In the genomic region with DNA sequence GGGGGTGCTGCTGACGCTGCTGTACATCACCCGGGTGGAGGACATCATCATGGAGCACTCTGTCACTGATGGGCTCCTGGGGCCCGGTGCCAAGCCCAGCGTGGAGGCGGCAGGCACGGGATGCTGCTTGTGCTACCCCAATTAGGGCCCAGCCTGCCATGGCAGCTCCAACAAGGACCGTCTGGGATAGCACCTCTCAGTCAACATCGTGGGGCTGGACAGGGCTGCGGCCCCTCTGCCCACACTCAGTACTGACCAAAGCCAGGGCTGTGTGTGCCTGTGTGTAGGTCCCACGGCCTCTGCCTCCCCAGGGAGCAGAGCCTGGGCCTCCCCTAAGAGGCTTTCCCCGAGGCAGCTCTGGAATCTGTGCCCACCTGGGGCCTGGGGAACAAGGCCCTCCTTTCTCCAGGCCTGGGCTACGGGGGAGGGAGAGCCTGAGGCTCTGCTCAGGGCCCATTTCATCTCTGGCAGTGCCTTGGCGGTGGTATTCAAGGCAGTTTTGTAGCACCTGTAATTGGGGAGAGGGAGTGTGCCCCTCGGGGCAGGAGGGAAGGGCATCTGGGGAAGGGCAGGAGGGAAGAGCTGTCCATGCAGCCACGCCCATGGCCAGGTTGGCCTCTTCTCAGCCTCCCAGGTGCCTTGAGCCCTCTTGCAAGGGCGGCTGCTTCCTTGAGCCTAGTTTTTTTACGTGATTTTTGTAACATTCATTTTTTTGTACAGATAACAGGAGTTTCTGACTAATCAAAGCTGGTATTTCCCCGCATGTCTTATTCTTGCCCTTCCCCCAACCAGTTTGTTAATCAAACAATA, we compare ENCODE assay signal across 9 cellular contexts. TPM values are rescaled to one million over a fixed set of nuclear protein-coding genes. Genes with fewer than 3 reads are reported as not detected.
A peak's percentile ranks its signal among the peaks of the same experiment; 100 is the strongest.
DNase-seq lines count a peak whose midpoint lies in the region; ATAC-seq, FAIRE-seq and TF ChIP-seq lines count a peak whose summit lies in the region.
"Had no signal": no experiment of that assay in that cellular context is flagged by ENCODE, and none has a peak within 500 bp of the region (broad histone marks: within the 10 kb centered on the region; RNA-seq: fewer than 3 reads in every experiment).

No MANE protein-coding gene starts in this region.

- no peak for DNase-seq in MCF 10A (ENCODE audit: unreplicated experiment)
- DNase-seq in mammary epithelial cell: no peak
- DNase-seq in bronchial epithelial cell (ENCODE audit: low read depth): peak; percentile 20
- no peak for DNase-seq in mesenchymal stem cell
- DNase-seq in upper lobe of right lung: no peak
- DNase-seq in NCI-H2107 (lab: John Stamatoyannopoulos, UW): no peak
- DNase-seq in BE2C: no peak
- DNase-seq: DMS79 treated with DMSO at 0.1 percent for 48 hours had no signal

- peak overlapping the region; percentile 2 for H2BK15ac ChIP-seq in mesenchymal stem cell (ENCODE audit: low read depth, poor library complexity, severe bottlenecking)

- CTCF ChIA-PET in MCF 10A (lab: Yijun Ruan, JAX) (interaction anchor here (0.6 to 4.8 kb wide), 34 partner anchors 8 to 925 kb away, joined by 3 to 45 read pairs (median 4); no protein-coding TSS in a partner anchor), mammary epithelial cell (lab: Charles Lee; ENCODE audit: low non-redundant PET) (no interaction called here)

- POLR2A ChIA-PET in MCF 10A (lab: Yijun Ruan, JAX): interaction anchor here (0.6 to 0.8 kb wide), 2 partner anchors 130 to 551 kb away, joined by 3 read pairs; a partner anchor contains a TSS

- H3K27me3 Mint-ChIP-seq in MCF 10A (ENCODE audit: insufficient read depth, unreplicated experiment): peaks cover 19% of the 10 kb centered on the region

- H4K20me1 ChIP-seq in mammary epithelial cell (ENCODE audit: insufficient read depth, low read length): no peaks in the 10 kb centered on the region

- peak overlapping the region; percentile 7 for H2BK120ac ChIP-seq in mesenchymal stem cell (ENCODE audit: low read depth, low read length)

- H4K91ac ChIP-seq in mesenchymal stem cell (ENCODE audit: low read length): peak overlapping the region; percentile 65

- H3K9me3 ChIP-seq in mammary epithelial cell (replicated peaks; ENCODE audit: insufficient read depth, low read length) (no peaks in the 10 kb centered on the region), mesenchymal stem cell (ENCODE audit: control insufficient read depth, low read length) (no peaks in the 10 kb centered on the region), upper lobe of right lung (no peaks in the 10 kb centered on the region), BE2C (no peaks in the 10 kb centered on the region)

- H3K4me3 Mint-ChIP-seq in MCF 10A (ENCODE audit: unreplicated experiment): peak overlapping the region; percentile 64

- no peak for TF ChIP-seq CTCF in MCF 10A (IDR thresholded peaks at IDR 0.05; ENCODE audit: unreplicated experiment)
- no peak for TF ChIP-seq CTCF in mammary epithelial cell (conservative IDR thresholded peaks at IDR 0.05 in 1 of 2, IDR thresholded peaks at IDR 0.05 in 1 of 2; ENCODE audit: extremely low read depth in 1 of 2, insufficient read depth in 1 of 2, low read depth in 1 of 2, low read length in 2 of 2)
- TF ChIP-seq CTCF in bronchial epithelial cell (IDR thresholded peaks at IDR 0.05; ENCODE audit: insufficient read depth, low read length, severe bottlenecking): no peak
- TF ChIP-seq CTCF in upper lobe of right lung (IDR thresholded peaks at IDR 0.05): no peak
- no peak for TF ChIP-seq CTCF in BE2C (IDR thresholded peaks at IDR 0.05; ENCODE audit: low read depth, low read length)

- 78% methylated on average over 14 of the region's 18 CpGs for WGBS in mammary epithelial cell (ENCODE audit: low coverage, missing lambda C conversion rate)
- WGBS in mesenchymal stem cell: 82% methylated on average over 15 of the region's 18 CpGs

- BruUV-seq in MCF 10A (replicated peaks; lab: Mats Ljungman, UMichigan): no TSS peak
- no TSS peak for BruUV-seq in mammary epithelial cell (replicated peaks; lab: Mats Ljungman, UMichigan)

- intact Hi-C loops in MCF 10A (cut with micrococcal nuclease) (loop anchor here (1.0 kb wide), 2 partner anchors 80 to 99 kb away; no protein-coding TSS in a partner anchor), mammary epithelial cell (cut with micrococcal nuclease) (loop anchor here (1.0 to 10.0 kb wide), 3 partner anchors 80 to 412 kb away; no protein-coding TSS in a partner anchor), upper lobe of right lung (cut with DNase I) (loop anchor here (5.0 kb wide), 1 partner anchor 80 kb away; no protein-coding TSS in a partner anchor)

- H2AFZ ChIP-seq in mammary epithelial cell (ENCODE audit: low read depth, low read length) (no peak overlapping the region), mesenchymal stem cell (ENCODE audit: low read depth, low read length) (no peak overlapping the region)

- H3K4me2 ChIP-seq in mammary epithelial cell (ENCODE audit: insufficient read depth, low read depth, low read length) (no peak overlapping the region), mesenchymal stem cell (ENCODE audit: low read length, poor library complexity, severe bottlenecking) (no peak overlapping the region)

- H3K4me1 Mint-ChIP-seq in MCF 10A (ENCODE audit: insufficient read depth, unreplicated experiment): peaks cover 7% of the 10 kb centered on the region

- no peak overlapping the region for H3K18ac ChIP-seq in mesenchymal stem cell (ENCODE audit: low read depth in 1 of 2, low read length in 2 of 2)

- dilution Hi-C loops in mammary epithelial cell (cut with HindIII; ENCODE audit: low sequenced_read_pairs): no loop called here

- H2AK5ac ChIP-seq in mesenchymal stem cell (ENCODE audit: low read length, severe bottlenecking): no peak overlapping the region

- in situ Hi-C loops in mammary epithelial cell (cut with MboI; ENCODE audit: low sequenced_read_pairs in 2 of 2): loop anchor here in 1 of 2 donors (5.0 to 25.0 kb wide), 2 partner anchors 75 to 270 kb away; no protein-coding TSS in a partner anchor

- FAIRE-seq in bronchial epithelial cell (lab: Jason Lieb, UNC): no peak

- ATAC-seq in upper lobe of right lung: peak; percentile 3
- no peak for ATAC-seq in HG03039 (IDR thresholded peaks at IDR 0.05; ENCODE audit: unreplicated experiment)

- peak overlapping the region in 1 of 2 experiments; percentile 23 for H3K14ac ChIP-seq in mesenchymal stem cell (ENCODE audit: low read length in 2 of 2)

- H3K4me1 ChIP-seq in mammary epithelial cell (ENCODE audit: insufficient read depth, low read length) (no peaks in the 10 kb centered on the region), mesenchymal stem cell (ENCODE audit: control insufficient read depth, insufficient read depth, low read depth, low read length) (peaks cover 9% of the 10 kb centered on the region), upper lobe of right lung (peaks cover 4% of the 10 kb centered on the region), BE2C (no peaks in the 10 kb centered on the region)

- H2BK12ac ChIP-seq in mesenchymal stem cell (ENCODE audit: low read length in 2 of 2): no peak overlapping the region

- H3K27ac Mint-ChIP-seq in MCF 10A (ENCODE audit: low read depth, unreplicated experiment): no peak overlapping the region

- H3K36me3 Mint-ChIP-seq in MCF 10A (ENCODE audit: insufficient read depth, unreplicated experiment): no peaks in the 10 kb centered on the region

- H3K27me3 ChIP-seq in mammary epithelial cell (ENCODE audit: insufficient read depth, low read length): peaks cover 5% of the 10 kb centered on the region
- H3K27me3 ChIP-seq in bronchial epithelial cell (ENCODE audit: control insufficient read depth, insufficient read depth, low read length): no peaks in the 10 kb centered on the region
- peaks cover 0 to 44% of the 10 kb centered on the region in 2 experiments for H3K27me3 ChIP-seq in mesenchymal stem cell (ENCODE audit: control insufficient read depth in 1 of 2, insufficient read depth in 1 of 2, low read length in 2 of 2)
- H3K27me3 ChIP-seq in upper lobe of right lung: no peaks in the 10 kb centered on the region
- no peaks in the 10 kb centered on the region; the same call in 1 of the 2 replicates for H3K27me3 ChIP-seq in BE2C

- H2BK5ac ChIP-seq in mesenchymal stem cell (ENCODE audit: low read depth, low read length, poor library complexity, severe bottlenecking): no peak overlapping the region

- no peaks in the 10 kb centered on the region for H3K9me3 Mint-ChIP-seq in MCF 10A (ENCODE audit: unreplicated experiment)

- peak overlapping the region; percentile 14 for H4K8ac ChIP-seq in mesenchymal stem cell (ENCODE audit: low read length)

- H3K4me3 ChIP-seq in mammary epithelial cell (replicated peaks in 1 of 3; ENCODE audit: insufficient read depth in 1 of 3, low read depth in 2 of 3, low read length in 3 of 3): no peak overlapping the region
- no peak overlapping the region for H3K4me3 ChIP-seq in bronchial epithelial cell (ENCODE audit: low read depth, low read length)
- H3K4me3 ChIP-seq in mesenchymal stem cell (ENCODE audit: insufficient read depth in 1 of 2, low read depth in 1 of 2, low read length in 2 of 2): peak overlapping the region in 1 of 2 experiments; percentile 6
- H3K4me3 ChIP-seq in upper lobe of right lung: no peak overlapping the region
- no peak overlapping the region for H3K4me3 ChIP-seq in BE2C (ENCODE audit: low read depth, low read length)

- H3K79me1 ChIP-seq in mesenchymal stem cell (replicated peaks; ENCODE audit: low read length, poor library complexity, severe bottlenecking): no peaks in the 10 kb centered on the region

- H3K36me3 ChIP-seq in mammary epithelial cell (ENCODE audit: insufficient read depth, low read length): no peaks in the 10 kb centered on the region
- no peaks in the 10 kb centered on the region for H3K36me3 ChIP-seq in bronchial epithelial cell (ENCODE audit: control insufficient read depth, insufficient read depth, low read length)
- H3K36me3 ChIP-seq in mesenchymal stem cell (ENCODE audit: control insufficient read depth in 1 of 2, insufficient read depth in 2 of 2, low read depth in 1 of 2, low read length in 2 of 2): peaks cover 0 to 2% of the 10 kb centered on the region in 2 experiments
- no peaks in the 10 kb centered on the region for H3K36me3 ChIP-seq in upper lobe of right lung
- H3K36me3 ChIP-seq in BE2C: no peaks in the 10 kb centered on the region

- H3K23ac ChIP-seq in mesenchymal stem cell (ENCODE audit: low read length in 2 of 2): no peak overlapping the region

- H3K27ac ChIP-seq in mammary epithelial cell (ENCODE audit: insufficient read depth, low read depth, low read length) (no peak overlapping the region), mesenchymal stem cell (ENCODE audit: low read length, poor library complexity, severe bottlenecking) (no peak overlapping the region), upper lobe of right lung (peak overlapping the region; percentile 14)

- peak overlapping the region in 1 of 2 experiments; percentile 12 for H3K4ac ChIP-seq in mesenchymal stem cell (ENCODE audit: low read depth in 1 of 2, low read length in 2 of 2)

- H3K9ac ChIP-seq in mammary epithelial cell (ENCODE audit: insufficient read depth, low read length) (no peak overlapping the region), mesenchymal stem cell (ENCODE audit: low read length) (no peak overlapping the region)

- H3K79me2 ChIP-seq in mammary epithelial cell (ENCODE audit: insufficient read depth, low read length): no peaks in the 10 kb centered on the region

RNA-seq across cellular contexts. Expression of a gene that starts 55.8 kb away (rescaled TPM):
- total RNA-seq in MCF 10A (2022): 0.52 and 0.54 TPM in 2 replicates
- total RNA-seq in mammary epithelial cell: 1 to 10 TPM in 1 of 2 donors, under 1 TPM in 1; 0.64 to 1.5 TPM
- 1.8 TPM for polyA plus RNA-seq in mammary epithelial cell
- not detected for polyA minus RNA-seq in mammary epithelial cell
- total RNA-seq in bronchial epithelial cell: 12.1 and 14.8 TPM in 2 replicates
- 19.6 TPM for polyA plus RNA-seq in mesenchymal stem cell (2013, experiment 1 of 2)
- 19.5 TPM for polyA plus RNA-seq in mesenchymal stem cell (2013, experiment 2 of 2)
- 47.3 TPM for total RNA-seq in upper lobe of right lung
- polyA plus RNA-seq in BE2C (2012; ENCODE audit: insufficient read depth, insufficient read length, low read depth): 69.9 TPM
